Comparison of ENCODE assay signal across 9 cellular contexts in genomic region chr16:81403601-81404391, GRCh38. TPM values are rescaled to one million over a fixed set of nuclear protein-coding genes. Genes with fewer than 3 reads are reported as not detected.
DNase-seq lines count a peak whose midpoint lies in the region; ATAC-seq and TF ChIP-seq lines count a peak whose summit lies in the region.
"Had no signal": no experiment of that assay in that cellular context is flagged by ENCODE, and none has a peak within 500 bp of the region (broad histone marks: within the 10 kb centered on the region; RNA-seq: fewer than 3 reads in every experiment).

No MANE protein-coding gene starts in this region.

- no peaks in the 10 kb centered on the region for H3K27me3 ChIP-seq in CD8-positive, alpha-beta T cell (ENCODE audit: insufficient read depth, low read length)
- H3K27me3 ChIP-seq in neural cell (ENCODE audit: insufficient read depth, low read depth, low read length): no peaks in the 10 kb centered on the region

- TF ChIP-seq EP300 in neural cell (conservative IDR thresholded peaks at IDR 0.05; ENCODE audit: poor library complexity, severe bottlenecking): no peak

- no peaks in the 10 kb centered on the region for H3K4me1 Mint-ChIP-seq in CD8-positive, alpha-beta T cell (ENCODE audit: low read depth)
- no peaks in the 10 kb centered on the region for H3K4me1 Mint-ChIP-seq in activated T-helper 1 cell treated with anti-CD3 and anti-CD28 coated beads, Interleukin-12 subunit alpha, Interleukin-12 subunit beta, Interleukin-2, Interleukin-4 antibody, amounts not matched to agents 30 ng/mL and 10 ng/mL and 1 ng/mL, durations not matched to agents 14 hours and 24 hours and 36 hours (ENCODE audit: low read depth)
- H3K4me1 Mint-ChIP-seq: activated naive CD4-positive, alpha-beta T cell treated with anti-CD3 and anti-CD28 coated beads, Interleukin-2, amount 50 U/mL, for 24 hours had no signal

- TF ChIP-seq RAD21 in neural cell (conservative IDR thresholded peaks at IDR 0.05): peak; percentile 99

- H3K27ac Mint-ChIP-seq in CD8-positive, alpha-beta T cell: no peak overlapping the region
- H3K27ac Mint-ChIP-seq in activated T-helper 1 cell treated with anti-CD3 and anti-CD28 coated beads, Interleukin-12 subunit alpha, Interleukin-12 subunit beta, Interleukin-2, Interleukin-4 antibody, amounts not matched to agents 30 ng/mL and 10 ng/mL and 1 ng/mL, durations not matched to agents 14 hours and 24 hours and 36 hours: no peak overlapping the region
- H3K27ac Mint-ChIP-seq: activated naive CD4-positive, alpha-beta T cell treated with anti-CD3 and anti-CD28 coated beads, Interleukin-2, amount 50 U/mL, for 24 hours had no signal

- DNase-seq in CD8-positive, alpha-beta T cell: peak; percentile 67 to 90 (median 82)
- DNase-seq in KBM-7 (peak; percentile 90), RKO (ENCODE audit: low spot score) (peak; percentile 75), fibroblast of the aortic adventitia (ENCODE audit: low read depth) (peak; percentile 68)
- peak; percentile 65 for DNase-seq in activated T-helper 1 cell treated with anti-CD3 and anti-CD28 coated beads, Interleukin-12 subunit alpha, Interleukin-12 subunit beta, Interleukin-2, Interleukin-4 antibody, amounts not matched to agents 30 ng/mL and 10 ng/mL and 1 ng/mL, durations not matched to agents 14 hours and 24 hours and 36 hours (ENCODE audit: low spot score)
- DNase-seq in stimulated activated naive CD4-positive, alpha-beta T cell treated with Interleukin-2 at 50 U/mL for 16 hours (lab: John Stamatoyannopoulos, UW): peak; percentile 66

- H3K9me3 Mint-ChIP-seq in CD8-positive, alpha-beta T cell: no peaks in the 10 kb centered on the region
- peaks cover 4% of the 10 kb centered on the region for H3K9me3 Mint-ChIP-seq in activated T-helper 1 cell treated with anti-CD3 and anti-CD28 coated beads, Interleukin-12 subunit alpha, Interleukin-12 subunit beta, Interleukin-2, Interleukin-4 antibody, amounts not matched to agents 30 ng/mL and 10 ng/mL and 1 ng/mL, durations not matched to agents 14 hours and 24 hours and 36 hours
- H3K9me3 Mint-ChIP-seq: activated naive CD4-positive, alpha-beta T cell treated with anti-CD3 and anti-CD28 coated beads, Interleukin-2, amount 50 U/mL, for 24 hours had no signal

- H3K9me2 ChIP-seq in neural cell (ENCODE audit: insufficient read depth, low read length): no peaks in the 10 kb centered on the region

- intact Hi-C loops in CD8-positive, alpha-beta T cell (cut with DNase I, micrococcal nuclease): loop anchor here (1.0 to 10.0 kb wide), 8 partner anchors 37 to 335 kb away; no protein-coding TSS in a partner anchor
- intact Hi-C loops in activated T-helper 1 cell treated with anti-CD3 and anti-CD28 coated beads, Interleukin-12 subunit alpha, Interleukin-12 subunit beta, Interleukin-2, Interleukin-4 antibody, amounts not matched to agents 30 ng/mL and 10 ng/mL and 1 ng/mL, durations not matched to agents 14 hours and 24 hours and 36 hours (cut with micrococcal nuclease): loop anchor here (1.0 kb wide), 6 partner anchors 37 to 335 kb away; no protein-coding TSS in a partner anchor

- H3K79me2 ChIP-seq in neural cell (replicated peaks; ENCODE audit: insufficient read depth, low read length): no peaks in the 10 kb centered on the region

- TF ChIP-seq CTCF in CD8-positive, alpha-beta T cell (IDR thresholded peaks at IDR 0.05): peak; percentile 88
- TF ChIP-seq CTCF in fibroblast of the aortic adventitia (IDR thresholded peaks at IDR 0.05; ENCODE audit: insufficient read depth, low read length) (peak; percentile 94), neural cell (IDR thresholded peaks at IDR 0.05; ENCODE audit: poor library complexity, severe bottlenecking) (peak; percentile 97)

- no peak overlapping the region for H3K4me2 ChIP-seq in neural cell (ENCODE audit: low read length)

- in situ Hi-C loops in KBM-7 (cut with MboI; ENCODE audit: low pct_unique_long_range_greater_than_20kb, low sequenced_read_pairs): no loop called here

- H3F3A ChIP-seq in neural cell (ENCODE audit: insufficient read depth, low read length, poor library complexity, severe bottlenecking): no peaks in the 10 kb centered on the region

- no peaks in the 10 kb centered on the region for H3K27me3 Mint-ChIP-seq in CD8-positive, alpha-beta T cell (ENCODE audit: low read depth)
- peaks cover 4% of the 10 kb centered on the region for H3K27me3 Mint-ChIP-seq in activated T-helper 1 cell treated with anti-CD3 and anti-CD28 coated beads, Interleukin-12 subunit alpha, Interleukin-12 subunit beta, Interleukin-2, Interleukin-4 antibody, amounts not matched to agents 30 ng/mL and 10 ng/mL and 1 ng/mL, durations not matched to agents 14 hours and 24 hours and 36 hours (ENCODE audit: insufficient read depth)
- H3K27me3 Mint-ChIP-seq: activated naive CD4-positive, alpha-beta T cell treated with anti-CD3 and anti-CD28 coated beads, Interleukin-2, amount 50 U/mL, for 24 hours had no signal

- no peak overlapping the region for H3K4me3 Mint-ChIP-seq in CD8-positive, alpha-beta T cell
- H3K4me3 Mint-ChIP-seq in activated T-helper 1 cell treated with anti-CD3 and anti-CD28 coated beads, Interleukin-12 subunit alpha, Interleukin-12 subunit beta, Interleukin-2, Interleukin-4 antibody, amounts not matched to agents 30 ng/mL and 10 ng/mL and 1 ng/mL, durations not matched to agents 14 hours and 24 hours and 36 hours: no peak overlapping the region
- H3K4me3 Mint-ChIP-seq: activated naive CD4-positive, alpha-beta T cell treated with anti-CD3 and anti-CD28 coated beads, Interleukin-2, amount 50 U/mL, for 24 hours had no signal

- POLR2A ChIA-PET in CD8-positive, alpha-beta T cell (lab: Charles Lee): interaction anchor here (1.0 to 1.1 kb wide), 2 partner anchors 228 to 319 kb away, joined by 3 to 4 read pairs; no protein-coding TSS in a partner anchor

- H3K4me1 ChIP-seq in CD8-positive, alpha-beta T cell (ENCODE audit: insufficient read depth, low read length): peaks cover 8% of the 10 kb centered on the region

- H2AFZ ChIP-seq in neural cell (ENCODE audit: low read depth, low read length): peak overlapping the region; percentile 27

- no peaks in the 10 kb centered on the region for H3K9me3 ChIP-seq in CD8-positive, alpha-beta T cell (ENCODE audit: low read length)
- H3K9me3 ChIP-seq in neural cell (ENCODE audit: low read length): no peaks in the 10 kb centered on the region

- H3K9ac ChIP-seq in neural cell (ENCODE audit: low read length): peak overlapping the region; percentile 45

- peak overlapping the region; percentile 39 for H3K4me3 ChIP-seq in CD8-positive, alpha-beta T cell (ENCODE audit: low read depth, low read length)
- peak overlapping the region; percentile 48 for H3K4me3 ChIP-seq in fibroblast of the aortic adventitia (ENCODE audit: low read depth, low read length)
- peak overlapping the region; percentile 58 for H3K4me3 ChIP-seq in neural cell (ENCODE audit: low read length)

- no peak overlapping the region for H3K27ac ChIP-seq in CD8-positive, alpha-beta T cell (ENCODE audit: low read depth, low read length)
- no peak overlapping the region for H3K27ac ChIP-seq in neural cell (ENCODE audit: low read length)

- no peaks in the 10 kb centered on the region for H3K36me3 ChIP-seq in CD8-positive, alpha-beta T cell (ENCODE audit: insufficient read depth, low read length)
- no peaks in the 10 kb centered on the region for H3K36me3 ChIP-seq in neural cell (ENCODE audit: insufficient read depth, low read length)

- no peaks in the 10 kb centered on the region for H3K36me3 Mint-ChIP-seq in CD8-positive, alpha-beta T cell
- H3K36me3 Mint-ChIP-seq in activated T-helper 1 cell treated with anti-CD3 and anti-CD28 coated beads, Interleukin-12 subunit alpha, Interleukin-12 subunit beta, Interleukin-2, Interleukin-4 antibody, amounts not matched to agents 30 ng/mL and 10 ng/mL and 1 ng/mL, durations not matched to agents 14 hours and 24 hours and 36 hours (ENCODE audit: low read depth): no peaks in the 10 kb centered on the region
- H3K36me3 Mint-ChIP-seq: activated naive CD4-positive, alpha-beta T cell treated with anti-CD3 and anti-CD28 coated beads, Interleukin-2, amount 50 U/mL, for 24 hours had no signal

- CTCF ChIA-PET in CD8-positive, alpha-beta T cell (lab: Charles Lee): interaction anchor here (0.5 to 2.9 kb wide), 42 partner anchors 8 to 338 kb away, joined by 3 to 34 read pairs (median 4); no protein-coding TSS in a partner anchor

- H4K20me1 ChIP-seq in neural cell (ENCODE audit: insufficient read depth): no peaks in the 10 kb centered on the region

- ATAC-seq in CD8-positive, alpha-beta T cell: peak; percentile 90
- peak; percentile 87 for ATAC-seq in GM21447 (IDR thresholded peaks at IDR 0.05; ENCODE audit: unreplicated experiment)

TF ChIP-seq in neural cell, 6 proteins besides CTCF, POLR2A, EP300 and RAD21 (continues in another document):
- TF ChIP-seq POLR2AphosphoS5 (IDR thresholded peaks at IDR 0.05) (no peak), REST (IDR thresholded peaks at IDR 0.05; ENCODE audit: borderline replicate concordance) (no peak)

RNA-seq across cellular contexts. Expression of gene CMIP, which starts 40.8 kb away (rescaled TPM):
- total RNA-seq in CD8-positive, alpha-beta T cell: 10 to 100 TPM; 40.9 to 42.1 TPM
- 45.4 and 45.8 TPM in 2 replicates for total RNA-seq in activated T-helper 1 cell treated with anti-CD3 and anti-CD28 coated beads, Interleukin-12 subunit alpha, Interleukin-12 subunit beta, Interleukin-2, Interleukin-4 antibody, amounts not matched to agents 30 ng/mL and 10 ng/mL and 1 ng/mL, durations not matched to agents 14 hours and 24 hours and 36 hours
- total RNA-seq in fibroblast of the aortic adventitia (ENCODE audit: low replicate concordance): 12.3 and 15.7 TPM in 2 replicates
- 15.1 and 20.0 TPM in 2 replicates for polyA plus RNA-seq in neural cell
- polyA minus RNA-seq in neural cell: 56.0 and 73.2 TPM in 2 replicates
